9 cellular contexts compared by ENCODE assay signal in the genomic region with DNA sequence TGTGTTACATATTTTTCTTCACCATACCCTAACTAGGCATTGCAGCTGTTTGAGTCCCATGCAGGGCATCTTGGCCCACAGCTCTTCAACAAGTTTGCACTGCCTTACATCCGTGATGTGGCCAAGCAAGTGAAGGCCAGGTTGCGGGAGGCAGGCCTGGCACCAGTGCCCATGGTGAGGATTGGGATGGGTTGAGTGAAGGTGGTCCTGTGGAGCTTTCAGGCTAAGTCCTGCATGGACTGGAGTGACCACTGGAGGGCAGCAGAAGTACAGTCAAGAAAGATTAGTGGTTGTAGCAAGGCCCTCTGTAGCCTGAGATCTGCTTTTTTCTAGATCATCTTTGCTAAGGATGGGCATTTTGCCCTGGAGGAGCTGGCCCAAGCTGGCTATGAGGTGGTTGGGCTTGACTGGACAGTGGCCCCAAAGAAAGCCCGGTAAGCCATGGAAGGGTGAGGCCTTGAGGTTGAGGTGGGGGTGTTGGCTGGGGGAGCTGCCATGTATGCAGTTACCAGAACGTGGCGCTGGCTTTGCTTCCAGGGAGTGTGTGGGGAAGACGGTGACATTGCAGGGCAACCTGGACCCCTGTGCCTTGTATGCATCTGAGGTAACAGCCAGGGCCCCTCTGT. TPM values are rescaled to one million over a fixed set of nuclear protein-coding genes. Genes with fewer than 3 reads are reported as not detected.
DNase-seq lines count a peak whose midpoint lies in the region; ATAC-seq and TF ChIP-seq lines count a peak whose summit lies in the region.
"Had no signal": no experiment of that assay in that cellular context is flagged by ENCODE, and none has a peak within 500 bp of the region (broad histone marks: within the 10 kb centered on the region; RNA-seq: fewer than 3 reads in every experiment).

No MANE protein-coding gene starts in this region.

- TF ChIP-seq CTCF in VCaP (conservative IDR thresholded peaks at IDR 0.05) (peak; percentile 88), MCF 10A (IDR thresholded peaks at IDR 0.05; ENCODE audit: unreplicated experiment) (peak; percentile 80)

- peak overlapping the region; percentile 54 for H3K4me3 Mint-ChIP-seq in MCF 10A (ENCODE audit: unreplicated experiment)

- no peaks in the 10 kb centered on the region for H3K27me3 Mint-ChIP-seq in MCF 10A (ENCODE audit: insufficient read depth, unreplicated experiment)

- H3K36me3 Mint-ChIP-seq in MCF 10A (ENCODE audit: insufficient read depth, unreplicated experiment): peaks cover 17% of the 10 kb centered on the region

- peaks cover 27% of the 10 kb centered on the region for H3K4me1 Mint-ChIP-seq in MCF 10A (ENCODE audit: insufficient read depth, unreplicated experiment)

- no TSS peak for BruUV-seq in MCF 10A (replicated peaks; lab: Mats Ljungman, UMichigan)

- POLR2A ChIA-PET in MCF 10A (lab: Yijun Ruan, JAX): interaction anchor here (0.5 to 11.7 kb wide), 9 partner anchors 28 to 1070 kb away, joined by 3 to 176 read pairs (median 4); a partner anchor contains a TSS

- ATAC-seq in HG03432 (IDR thresholded peaks at IDR 0.05; ENCODE audit: unreplicated experiment): no peak

- no peak overlapping the region for H3K27ac ChIP-seq in VCaP
- H3K27ac ChIP-seq: BLaER1 had no signal

- DNase-seq in SIG-M5 treated with dmso at 0.1 percent for 504 hours (lab: John Stamatoyannopoulos, UW; ENCODE audit: unreplicated experiment): peak; percentile 77
- no peak for DNase-seq in SIG-M5 (lab: John Stamatoyannopoulos, UW)
- peak; percentile 82 for DNase-seq in NCI-H2171 treated with DMSO at 0.1 percent for 48 hours (lab: John Stamatoyannopoulos, UW)
- DNase-seq in MCF 10A (ENCODE audit: unreplicated experiment): peak; percentile 81
- peak; percentile 90 for DNase-seq in islet precursor cell
- DNase-seq in stimulated activated CD4-positive, alpha-beta T cell treated with anti-CD3 and anti-CD28 coated beads, Interleukin-15, amount 100 ng/mL, for 48 hours (ENCODE audit: low read depth in 2 of 2): peak; percentile 68

- H3K27ac Mint-ChIP-seq in MCF 10A (ENCODE audit: low read depth, unreplicated experiment): peak overlapping the region; percentile 27

- intact Hi-C loops in MCF 10A (cut with micrococcal nuclease): loop anchor here (1.0 to 5.0 kb wide), 5 partner anchors 282 to 558 kb away; a partner anchor contains a TSS

- no peaks in the 10 kb centered on the region for H3K9me3 Mint-ChIP-seq in MCF 10A (ENCODE audit: unreplicated experiment)

- CTCF ChIA-PET in MCF 10A (lab: Yijun Ruan, JAX): interaction anchor here (0.5 to 12.2 kb wide), 37 partner anchors 9 to 583 kb away, joined by 3 to 437 read pairs (median 4); a partner anchor contains a TSS

RNA-seq across cellular contexts. Expression of a gene that starts 2.5 kb away (rescaled TPM):
- total RNA-seq in MCF 10A (2022): 76.9 and 84.7 TPM in 2 replicates

RNA-seq across cellular contexts. Expression of a gene that starts 3.4 kb away (rescaled TPM):
- 20.2 and 29.2 TPM in 2 replicates for total RNA-seq in MCF 10A (2022)

RNA-seq across cellular contexts. Expression of a gene that starts 28.1 kb away (rescaled TPM):
- 49.4 and 55.5 TPM in 2 replicates for total RNA-seq in MCF 10A (2022)
